In the genomic region with DNA sequence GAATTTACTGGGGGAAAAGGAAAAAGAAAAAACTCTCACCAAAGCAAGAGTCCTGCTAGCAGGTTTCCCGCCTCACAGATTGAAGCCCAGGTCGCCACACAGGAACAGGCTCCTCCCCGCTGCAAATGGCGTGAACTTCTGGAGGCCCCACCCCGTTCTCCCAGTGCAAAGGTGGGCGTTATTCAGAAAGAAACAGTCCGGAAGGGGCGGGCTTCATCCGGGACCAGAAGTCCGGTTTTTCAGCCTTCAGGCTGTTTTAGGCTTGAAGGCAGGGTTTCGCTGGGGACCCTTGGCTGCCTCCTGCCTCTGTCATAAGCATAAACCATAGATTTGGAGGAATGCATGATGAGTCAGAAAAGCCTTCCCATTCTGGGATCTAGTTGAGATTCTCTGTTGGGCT, we compare ENCODE assay signal across 10 cellular contexts.
DNase-seq lines count a peak whose midpoint lies in the region; ATAC-seq and TF ChIP-seq lines count a peak whose summit lies in the region.
"Had no signal": no experiment of that assay in that cellular context is flagged by ENCODE, and none has a peak within 500 bp of the region (broad histone marks: within the 10 kb centered on the region; RNA-seq: fewer than 3 reads in every experiment).

No MANE protein-coding gene starts in this region.

- H3K27ac Mint-ChIP-seq in CD14-positive monocyte, result no peak overlapping the region
- H3K27ac Mint-ChIP-seq in nephron, result peak overlapping the region in 2 of 3 experiments; percentile 28 to 30

- TF ChIP-seq CTCF in CD14-positive monocyte (IDR thresholded peaks at IDR 0.05) (no peak), epithelial cell of esophagus (IDR thresholded peaks at IDR 0.05; ENCODE audit: insufficient read depth, low read depth, low read length, missing control alignments) (no peak), nephron (IDR thresholded peaks at IDR 0.05; ENCODE audit: unreplicated experiment in 3 of 3) (no peak)

- H3K4me1 Mint-ChIP-seq in CD14-positive monocyte, result no peaks in the 10 kb centered on the region
- H3K4me1 Mint-ChIP-seq in nephron, result peaks cover 10% of the 10 kb centered on the region

- H3K36me3 Mint-ChIP-seq in CD14-positive monocyte, result no peaks in the 10 kb centered on the region
- no peaks in the 10 kb centered on the region for H3K36me3 Mint-ChIP-seq in nephron (ENCODE audit: low read depth)

- H3K9me3 Mint-ChIP-seq in CD14-positive monocyte (peaks cover 0 to 2% (median 0%) of the 10 kb centered on the region in 7 donors), nephron (no peaks in the 10 kb centered on the region)

- ATAC-seq in GM21825 (IDR thresholded peaks at IDR 0.05; ENCODE audit: unreplicated experiment), result no peak
- no peak for ATAC-seq in GM19467 (IDR thresholded peaks at IDR 0.05; ENCODE audit: unreplicated experiment)

- peak overlapping the region; percentile 29 for H3K4me3 ChIP-seq in epithelial cell of esophagus (ENCODE audit: low read length)
- H3K4me3 ChIP-seq: cardiac muscle cell had no signal

- H3K4me3 Mint-ChIP-seq in CD14-positive monocyte, result peak overlapping the region; percentile 40 to 75
- peak overlapping the region; percentile 58 to 75 (median 75) for H3K4me3 Mint-ChIP-seq in nephron

- DNase-seq in CD14-positive monocyte (ENCODE audit: low spot score) (no peak), NAMALWA (ENCODE audit: low spot score) (peak; percentile 80), epithelial cell of esophagus (ENCODE audit: low read depth) (peak; percentile 50), OCI-M2 (lab: John Stamatoyannopoulos, UW; ENCODE audit: unreplicated experiment) (no peak), HK-2 (ENCODE audit: unreplicated experiment) (no peak)
- DNase-seq: SW 1271 had no signal

- peaks cover 0 to 2% (median 0%) of the 10 kb centered on the region in 3 donors for H3K27me3 Mint-ChIP-seq in CD14-positive monocyte (ENCODE audit: low read depth in 3 of 3)
- H3K27me3 Mint-ChIP-seq in nephron (ENCODE audit: low read depth), result peaks cover 3% of the 10 kb centered on the region

- intact Hi-C loops in CD14-positive monocyte (cut with micrococcal nuclease), result no loop called here

Comparison
In these comparisons a context has a peak if more than half of its experiments do, and no peak if none do; other contexts are left out.
1. DNase-seq: peak in NAMALWA (single experiment) and epithelial cell of esophagus (single experiment); none in CD14-positive monocyte (single experiment), OCI-M2 (single experiment) and HK-2 (single experiment).
2. H3K27ac Mint-ChIP-seq: peak in nephron (2 of 3); none in CD14-positive monocyte (0 of 7).